9 cellular contexts compared by ENCODE assay signal in the genomic region with DNA sequence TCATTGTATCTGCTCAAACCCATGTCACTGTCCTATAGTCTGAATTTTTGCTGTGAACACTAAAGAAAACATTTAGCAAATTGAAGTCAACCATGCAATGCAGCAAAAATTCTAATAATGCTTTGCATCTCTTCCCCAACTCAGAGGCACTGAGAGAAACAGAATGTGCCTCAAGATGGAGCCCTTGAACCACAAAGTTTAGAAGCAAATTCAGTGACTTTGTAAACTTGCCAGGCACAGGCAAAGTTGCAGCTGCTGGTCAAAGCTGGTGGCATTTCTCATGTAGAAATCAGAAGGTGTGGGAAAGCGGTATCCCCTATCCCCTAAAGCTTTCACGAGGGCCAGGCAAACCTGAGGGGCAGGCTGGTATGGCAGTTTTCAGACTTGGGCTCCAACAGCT.
DNase-seq lines count a peak whose midpoint lies in the region; ATAC-seq, FAIRE-seq and TF ChIP-seq lines count a peak whose summit lies in the region.
"Had no signal": no experiment of that assay in that cellular context is flagged by ENCODE, and none has a peak within 500 bp of the region (broad histone marks: within the 10 kb centered on the region; RNA-seq: fewer than 3 reads in every experiment).

No MANE protein-coding gene starts in this region.

- H3K27ac ChIP-seq in A673 (ENCODE audit: low read depth, low read length, poor library complexity, severe bottlenecking) (no peak overlapping the region), H9 (ENCODE audit: insufficient read length, low read depth, low read length) (no peak overlapping the region)

- no peak overlapping the region for H3K4ac ChIP-seq in H9 (ENCODE audit: low read depth, low read length)

- no peak overlapping the region for H4K8ac ChIP-seq in H9 (replicated peaks; ENCODE audit: insufficient read length, low read depth, low read length)

- no peaks in the 10 kb centered on the region for H3K79me2 ChIP-seq in H9 (ENCODE audit: insufficient read depth, low read length)

- no TSS peak for BruUV-seq in A673 (replicated peaks; lab: Mats Ljungman, UMichigan)

- H3K4me1 Mint-ChIP-seq in H9 (peaks cover 0 to 2% of the 10 kb centered on the region in 2 experiments; a peak in 1 of 4 replicates), CD14-positive monocyte (no peaks in the 10 kb centered on the region)

- H3K27me3 ChIP-seq in A673 (replicated peaks; ENCODE audit: insufficient read depth, low read depth, low read length, poor library complexity) (no peaks in the 10 kb centered on the region), H9 (ENCODE audit: insufficient read depth, low read length) (no peaks in the 10 kb centered on the region)

- no peaks in the 10 kb centered on the region for H4K20me1 ChIP-seq in H9 (ENCODE audit: control insufficient read depth, insufficient read depth, insufficient read length)

- H3K79me1 ChIP-seq in H9 (ENCODE audit: insufficient read depth, low read depth, low read length, poor library complexity, severe bottlenecking): no peaks in the 10 kb centered on the region

- H3K36me3 Mint-ChIP-seq in H9 (ENCODE audit: insufficient read depth in 1 of 3, low read depth in 3 of 3): peaks cover 0 to 4% (median 3%) of the 10 kb centered on the region in 3 experiments; a peak in 5 of 7 replicates
- H3K36me3 Mint-ChIP-seq in CD14-positive monocyte: no peaks in the 10 kb centered on the region

- H3K4me3 Mint-ChIP-seq in H9: no peak overlapping the region
- no peak overlapping the region for H3K4me3 Mint-ChIP-seq in CD14-positive monocyte
- H3K4me3 Mint-ChIP-seq: dendritic cell treated with granulocyte-macrophage colony-stimulating factor and Interleukin-4, amounts not matched to agents 40 ng/mL and 50 ng/mL, for 4 days had no signal

- no peak overlapping the region for H3K56ac ChIP-seq in H9 (ENCODE audit: insufficient read length, low read depth, low read length)

- POLR2A ChIA-PET in A673 (lab: Charles Lee; ENCODE audit: low non-redundant PET): no interaction called here

- DNase-seq in A673 (ENCODE audit: low spot score) (peak; percentile 74), H9 (peak; percentile 34), T1000 (lab: John Stamatoyannopoulos, UW) (peak; percentile 21), frontal cortex (ENCODE audit: low spot score in 2 of 2) (peak in 1 of 2 donors; percentile 1), pulmonary artery endothelial cell (ENCODE audit: low read depth, low spot score) (peak; percentile 29), CD14-positive monocyte (ENCODE audit: low spot score) (no peak), NCI-H1417 treated with DMSO at 0.1 percent for 48 hours (lab: John Stamatoyannopoulos, UW) (no peak)

- no peak overlapping the region for H3K14ac ChIP-seq in H9 (ENCODE audit: insufficient read depth, low read length)

- CTCF ChIA-PET in A673 (lab: Charles Lee): interaction anchor here (0.9 kb wide), 1 partner anchor 1053 kb away, joined by 3 read pairs; no protein-coding TSS in a partner anchor

- TF ChIP-seq CTCF in A673 (conservative IDR thresholded peaks at IDR 0.05; ENCODE audit: low read depth, low read length) (peak; percentile 60), H9 (conservative IDR thresholded peaks at IDR 0.05) (peak; percentile 63; the same call in 2 of the 3 replicates), CD14-positive monocyte (IDR thresholded peaks at IDR 0.05) (no peak)

- H3T11ph ChIP-seq in H9 (ENCODE audit: low read length): no peak overlapping the region

- H3K18ac ChIP-seq in H9 (ENCODE audit: insufficient read length, low read depth, low read length): no peak overlapping the region

- H2BK12ac ChIP-seq in H9 (ENCODE audit: insufficient read length, low read depth, low read length): no peak overlapping the region

- no CpG with 5 or more reads among the region's 2 CpGs for WGBS in H9 (ENCODE audit: extremely low coverage, insufficient read length, low lambda C conversion rate)

- H2BK120ac ChIP-seq in H9 (ENCODE audit: low read depth, low read length, poor library complexity, severe bottlenecking): no peak overlapping the region

- H2BK15ac ChIP-seq in H9 (ENCODE audit: low read depth, low read length): no peak overlapping the region

- H4K91ac ChIP-seq in H9 (ENCODE audit: insufficient read length, low read depth, low read length): no peak overlapping the region

- H3K4me2 ChIP-seq in H9 (ENCODE audit: insufficient read depth, insufficient read length, low read length): no peak overlapping the region

- no peak for ATAC-seq in HG03378 (IDR thresholded peaks at IDR 0.05; ENCODE audit: unreplicated experiment)

- FAIRE-seq in frontal cortex (lab: Jason Lieb, UNC): peak; percentile 31

- H2AK5ac ChIP-seq in H9 (ENCODE audit: insufficient read length, low read length): no peak overlapping the region

- H3K4me1 ChIP-seq in A673 (ENCODE audit: insufficient read depth, low read length, poor library complexity, severe bottlenecking): peaks cover 4% of the 10 kb centered on the region
- no peaks in the 10 kb centered on the region for H3K4me1 ChIP-seq in H9 (ENCODE audit: insufficient read depth, low read length)

- H3K23me2 ChIP-seq in H9 (ENCODE audit: insufficient read length, low read depth, low read length, poor library complexity, severe bottlenecking): no peaks in the 10 kb centered on the region

- intact Hi-C loops in A673 (cut with micrococcal nuclease; ENCODE audit: unreplicated experiment): loop anchor here (2.0 kb wide), 1 partner anchor 1086 kb away; no protein-coding TSS in a partner anchor
- intact Hi-C loops in CD14-positive monocyte (cut with micrococcal nuclease): no loop called here

- H3K27me3 Mint-ChIP-seq in H9 (ENCODE audit: low read depth) (no peaks in the 10 kb centered on the region), CD14-positive monocyte (ENCODE audit: low read depth in 3 of 3) (peaks cover 0 to 10% (median 0%) of the 10 kb centered on the region in 3 donors)
- H3K27me3 Mint-ChIP-seq: dendritic cell treated with granulocyte-macrophage colony-stimulating factor and Interleukin-4, amounts not matched to agents 40 ng/mL and 50 ng/mL, for 4 days had no signal

- H2BK5ac ChIP-seq in H9 (ENCODE audit: insufficient read length, low read length): no peak overlapping the region

- H3K9me3 Mint-ChIP-seq in H9: peaks cover 65 to 66% of the 10 kb centered on the region in 2 experiments
- peaks cover 0 to 1% (median 0%) of the 10 kb centered on the region in 7 donors for H3K9me3 Mint-ChIP-seq in CD14-positive monocyte
- H3K9me3 Mint-ChIP-seq: dendritic cell treated with granulocyte-macrophage colony-stimulating factor and Interleukin-4, amounts not matched to agents 40 ng/mL and 50 ng/mL, for 4 days had no signal

- H3K27ac Mint-ChIP-seq in H9 (no peak overlapping the region), CD14-positive monocyte (no peak overlapping the region)
- H3K27ac Mint-ChIP-seq: dendritic cell treated with granulocyte-macrophage colony-stimulating factor and Interleukin-4, amounts not matched to agents 40 ng/mL and 50 ng/mL, for 4 days had no signal

- H3K9me3 ChIP-seq in A673 (ENCODE audit: low read depth, low read length, poor library complexity, severe bottlenecking): no peaks in the 10 kb centered on the region
- H3K9me3 ChIP-seq in H9 (ENCODE audit: control insufficient read depth, low read depth, low read length): no peaks in the 10 kb centered on the region

- H2AFZ ChIP-seq in H9 (ENCODE audit: low read length): no peak overlapping the region

- no peak overlapping the region for H2BK20ac ChIP-seq in H9 (ENCODE audit: low read depth, low read length, poor library complexity, severe bottlenecking)

- no peaks in the 10 kb centered on the region for H3K36me3 ChIP-seq in A673 (ENCODE audit: insufficient read depth, low read length, poor library complexity, severe bottlenecking)

- H3K9ac ChIP-seq in H9 (ENCODE audit: extremely low read depth, insufficient read length, low read length): no peak overlapping the region

- no peak overlapping the region for H4K5ac ChIP-seq in H9 (ENCODE audit: insufficient read length, low read depth, low read length)

- no peak overlapping the region for H3K4me3 ChIP-seq in A673 (ENCODE audit: low read depth, low read length, poor library complexity, severe bottlenecking)

- no peak overlapping the region for H3K23ac ChIP-seq in H9 (ENCODE audit: insufficient read length, low read depth, low read length)

Comparison
In these comparisons a context has a peak if more than half of its experiments do, and no peak if none do; other contexts are left out.
1. DNase-seq: peak in A673 (single experiment), H9 (single experiment), T1000 (single experiment) and pulmonary artery endothelial cell (single experiment); none in CD14-positive monocyte (single experiment) and NCI-H1417 treated with DMSO at 0.1 percent for 48 hours (single experiment).